In genomic region chr19:35168261-35168660, GRCh38 we compare ENCODE assay signal across 13 cellular contexts. TPM values are rescaled to one million over a fixed set of nuclear protein-coding genes. Genes with fewer than 3 reads are reported as not detected.
DNase-seq lines count a peak whose midpoint lies in the region; ATAC-seq and TF ChIP-seq lines count a peak whose summit lies in the region.
"Had no signal": no experiment of that assay in that cellular context is flagged by ENCODE, and none has a peak within 500 bp of the region (broad histone marks: within the 10 kb centered on the region; RNA-seq: fewer than 3 reads in every experiment).

No MANE protein-coding gene starts in this region.

- peaks cover 7% of the 10 kb centered on the region; the same call in 1 of the 2 replicates for H3K9me3 ChIP-seq in Loucy (ENCODE audit: insufficient read depth, low read depth, low read length)

- peaks cover 9% of the 10 kb centered on the region; the same call in 1 of the 2 replicates for H3F3A ChIP-seq in Loucy (ENCODE audit: low read depth)

- H3K27me3 Mint-ChIP-seq in activated naive CD8-positive, alpha-beta T cell, result no peaks in the 10 kb centered on the region
- no peaks in the 10 kb centered on the region for H3K27me3 Mint-ChIP-seq in naive thymus-derived CD8-positive, alpha-beta T cell

- no peaks in the 10 kb centered on the region for H3K27me3 ChIP-seq in Loucy (ENCODE audit: insufficient read depth, low read length, poor library complexity, severe bottlenecking)

- peak; percentile 20 for DNase-seq in SIG-M5 treated with dmso at 0.1 percent for 504 hours (lab: John Stamatoyannopoulos, UW; ENCODE audit: unreplicated experiment)
- no peak for DNase-seq in SIG-M5 (lab: John Stamatoyannopoulos, UW)
- DNase-seq in naive thymus-derived CD8-positive, alpha-beta T cell, result no peak
- DNase-seq in nucleus accumbens (lab: John Stamatoyannopoulos, UW), result no peak
- DNase-seq: NK-92 treated with Interleukin-12 subunit alpha and Interleukin-12 subunit beta, amount 100 ng/mL, for 24 hours; stimulated activated CD4-positive, alpha-beta T cell treated with anti-CD3 and anti-CD28 coated beads, Interleukin-15, amount 100 ng/mL, for 24 hours; stimulated activated naive CD4-positive, alpha-beta T cell treated with Interleukin-2 at 50 U/mL for 16 hours had no signal

- peaks cover 55% of the 10 kb centered on the region for H3K36me3 ChIP-seq in Loucy (ENCODE audit: insufficient read depth, low read length)

- H4K20me1 ChIP-seq in Loucy (ENCODE audit: insufficient read depth, low read length, poor library complexity, severe bottlenecking), result no peaks in the 10 kb centered on the region

- TF ChIP-seq CTCF in Loucy (conservative IDR thresholded peaks at IDR 0.05; ENCODE audit: low read length), result no peak

- no peak overlapping the region for H3K4me3 Mint-ChIP-seq in activated naive CD8-positive, alpha-beta T cell
- peak overlapping the region in 1 of 10 donors; percentile 29 for H3K4me3 Mint-ChIP-seq in naive thymus-derived CD8-positive, alpha-beta T cell

- H3K4me2 ChIP-seq in Loucy (ENCODE audit: low read depth, low read length, poor library complexity, severe bottlenecking), result peak overlapping the region; percentile 56

- no peak for ATAC-seq in naive thymus-derived CD8-positive, alpha-beta T cell
- ATAC-seq in HG03521 (IDR thresholded peaks at IDR 0.05; ENCODE audit: unreplicated experiment) (no peak), GM21367 (IDR thresholded peaks at IDR 0.05; ENCODE audit: unreplicated experiment) (no peak)

- H3K9me3 Mint-ChIP-seq in activated naive CD8-positive, alpha-beta T cell (ENCODE audit: low read depth), result no peaks in the 10 kb centered on the region
- peaks cover 0 to 24% (median 15%) of the 10 kb centered on the region in 9 donors for H3K9me3 Mint-ChIP-seq in naive thymus-derived CD8-positive, alpha-beta T cell

- H3K9me2 ChIP-seq in Loucy (replicated peaks; ENCODE audit: low read depth, low read length), result no peaks in the 10 kb centered on the region

- H3K4me1 ChIP-seq in Loucy (ENCODE audit: insufficient read depth, low read length, poor library complexity, severe bottlenecking), result peaks cover 37% of the 10 kb centered on the region

- H3K27ac Mint-ChIP-seq in activated naive CD8-positive, alpha-beta T cell, result peak overlapping the region; percentile 83
- H3K27ac Mint-ChIP-seq in naive thymus-derived CD8-positive, alpha-beta T cell, result peak overlapping the region; percentile 54 to 95 (median 94)

- POLR2A ChIA-PET in naive thymus-derived CD8-positive, alpha-beta T cell (lab: Charles Lee), result interaction anchor here (0.6 to 3.5 kb wide), 10 partner anchors 11 to 785 kb away, joined by 3 to 22 read pairs (median 4); partner anchors contain the start of genes FAM187B and FXYD5

- peak overlapping the region; percentile 13 for H3K9ac ChIP-seq in Loucy (ENCODE audit: low read depth, low read length, poor library complexity, severe bottlenecking)

- no peak overlapping the region for H2AFZ ChIP-seq in Loucy (ENCODE audit: low read length)

- H3K4me1 Mint-ChIP-seq in activated naive CD8-positive, alpha-beta T cell (ENCODE audit: low read depth), result peaks cover 48% of the 10 kb centered on the region
- peaks cover 22 to 53% (median 46%) of the 10 kb centered on the region in 4 donors for H3K4me1 Mint-ChIP-seq in naive thymus-derived CD8-positive, alpha-beta T cell

- H3K4me3 ChIP-seq in Loucy (ENCODE audit: low read length, poor library complexity, severe bottlenecking), result no peak overlapping the region

- H3K36me3 Mint-ChIP-seq in activated naive CD8-positive, alpha-beta T cell, result peaks cover 39% of the 10 kb centered on the region
- H3K36me3 Mint-ChIP-seq in naive thymus-derived CD8-positive, alpha-beta T cell, result peaks cover 27 to 63% (median 41%) of the 10 kb centered on the region in 3 donors

- no peaks in the 10 kb centered on the region for H3K79me2 ChIP-seq in Loucy (ENCODE audit: insufficient read depth, low read length)

RNA-seq across cellular contexts. Expression of gene FXYD5, which starts 13.7 kb away (rescaled TPM):
- total RNA-seq in naive thymus-derived CD8-positive, alpha-beta T cell, result 100 to 1,000 TPM; 339 to 351 TPM
- 100 to 1,000 TPM; 281 to 544 (median 452) TPM for polyA plus RNA-seq in naive thymus-derived CD8-positive, alpha-beta T cell
- polyA plus RNA-seq: neural cell had no signal

RNA-seq across cellular contexts. Expression of gene FXYD7, which starts 25.2 kb away (rescaled TPM):
- total RNA-seq in naive thymus-derived CD8-positive, alpha-beta T cell, result 1 to 10 TPM; 5.4 to 6.4 TPM
- 10 to 100 TPM in 1 of 3 donors, 1 to 10 TPM in 2; 3.7 to 10.2 (median 8.8) TPM for polyA plus RNA-seq in naive thymus-derived CD8-positive, alpha-beta T cell
- total RNA-seq: endothelial cell of umbilical vein had no signal
- polyA plus RNA-seq: endothelial cell of umbilical vein had no signal

RNA-seq across cellular contexts. Expression of gene FXYD1, which starts 29.6 kb away (rescaled TPM):
- 1 to 10 TPM in 1 of 2 experiments, not detected in 1; 1.1 TPM for total RNA-seq in naive thymus-derived CD8-positive, alpha-beta T cell
- polyA plus RNA-seq in naive thymus-derived CD8-positive, alpha-beta T cell, result under 1 TPM in 2 of 3 donors, not detected in 1; 0.77 TPM
- total RNA-seq: endothelial cell of umbilical vein had no signal
- polyA plus RNA-seq: endothelial cell of umbilical vein, neural cell had no signal

RNA-seq across cellular contexts. Expression of gene LGI4, which starts 33.4 kb away (rescaled TPM):
- total RNA-seq in naive thymus-derived CD8-positive, alpha-beta T cell, result 1 to 10 TPM in 1 of 2 experiments, under 1 TPM in 1; 0.52 to 1.6 TPM
- polyA plus RNA-seq in naive thymus-derived CD8-positive, alpha-beta T cell, result under 1 TPM in 1 of 3 donors, not detected in 2; 0.18 TPM
- total RNA-seq: endothelial cell of umbilical vein had no signal
- polyA plus RNA-seq: endothelial cell of umbilical vein had no signal

RNA-seq across cellular contexts. Expression of gene FXYD3, which starts 52.6 kb away (rescaled TPM):
- total RNA-seq in naive thymus-derived CD8-positive, alpha-beta T cell, result not detected
- polyA plus RNA-seq in naive thymus-derived CD8-positive, alpha-beta T cell, result not detected
- total RNA-seq: endothelial cell of umbilical vein had no signal
- polyA plus RNA-seq: endothelial cell of umbilical vein, neural cell had no signal
